In the genomic region with DNA sequence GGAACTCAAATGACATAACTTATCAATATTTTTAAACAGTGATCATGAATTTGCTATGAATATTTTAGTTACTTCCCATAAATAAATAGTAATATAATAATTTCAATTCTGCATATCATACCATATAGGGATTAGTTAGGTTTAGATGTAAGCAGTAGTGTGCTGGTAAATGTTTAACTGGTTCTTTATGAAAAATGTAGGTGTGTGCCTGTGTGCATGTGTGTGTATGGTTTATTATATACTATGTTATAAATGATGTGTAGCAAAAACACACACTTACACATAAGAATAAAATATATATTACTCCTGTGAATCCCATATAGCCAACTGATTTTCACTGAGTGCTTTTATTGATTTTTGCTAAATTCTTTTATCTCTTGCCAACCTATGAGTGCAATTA, we compare ENCODE assay signal across 25 cellular contexts. TPM values are rescaled to one million over a fixed set of nuclear protein-coding genes. Genes with fewer than 3 reads are reported as not detected.
A peak's percentile ranks its signal among the peaks of the same experiment; 100 is the strongest.
DNase-seq lines count a peak whose midpoint lies in the region; ATAC-seq, FAIRE-seq and TF ChIP-seq lines count a peak whose summit lies in the region.
"Had no signal": no experiment of that assay in that cellular context is flagged by ENCODE, and none has a peak within 500 bp of the region (broad histone marks: within the 10 kb centered on the region; RNA-seq: fewer than 3 reads in every experiment).

No MANE protein-coding gene starts in this region.

- H3K27me3 ChIP-seq in gastrocnemius medialis: no peaks in the 10 kb centered on the region
- no peaks in the 10 kb centered on the region for H3K27me3 ChIP-seq in PC-9 (ENCODE audit: insufficient read depth, low read depth)
- H3K27me3 ChIP-seq in WERI-Rb-1 (ENCODE audit: insufficient read depth, low read depth, severe bottlenecking): peaks cover 20% of the 10 kb centered on the region
- H3K27me3 ChIP-seq: BE2C, BLaER1 had no signal

- intact Hi-C loops in mucosa of descending colon (cut with DNase I, micrococcal nuclease) (no loop called here), gastrocnemius medialis (cut with DNase I; ENCODE audit: low total_unique reads) (no loop called here), PC-9 (cut with micrococcal nuclease; ENCODE audit: unreplicated experiment) (no loop called here)

- H3K4me1 ChIP-seq in mucosa of descending colon (ENCODE audit: low read depth): peaks cover 28% of the 10 kb centered on the region
- H3K4me1 ChIP-seq in gastrocnemius medialis: peaks cover 0 to 3% of the 10 kb centered on the region in 2 donors
- peaks cover 28% of the 10 kb centered on the region for H3K4me1 ChIP-seq in PC-9 (replicated peaks; ENCODE audit: insufficient read depth)
- H3K4me1 ChIP-seq: BE2C, BLaER1 had no signal

- H3K36me3 ChIP-seq in mucosa of descending colon (ENCODE audit: low read depth): no peaks in the 10 kb centered on the region
- no peaks in the 10 kb centered on the region for H3K36me3 ChIP-seq in gastrocnemius medialis
- H3K36me3 ChIP-seq in PC-9 (ENCODE audit: low read depth): no peaks in the 10 kb centered on the region
- no peaks in the 10 kb centered on the region for H3K36me3 ChIP-seq in WERI-Rb-1
- H3K36me3 ChIP-seq: BE2C, BLaER1 had no signal

- H3F3A ChIP-seq in PC-9 (ENCODE audit: insufficient read depth, low read depth): peaks cover 21% of the 10 kb centered on the region

- no peak for TF ChIP-seq POLR2A in gastrocnemius medialis (IDR thresholded peaks at IDR 0.05)

- H3K4me2 ChIP-seq in PC-9: no peak overlapping the region
- H3K4me2 ChIP-seq: BLaER1 had no signal

- H2AFZ ChIP-seq in PC-9: no peak overlapping the region

- POLR2A ChIA-PET in PC-9 (lab: Charles Lee; ENCODE audit: unreplicated experiment): no interaction called here

- FAIRE-seq in frontal cortex (lab: Jason Lieb, UNC): peak; percentile 26
- FAIRE-seq: GM12891, GM19239 had no signal

- no peak overlapping the region for H3K27ac ChIP-seq in gastrocnemius medialis
- no peak overlapping the region for H3K27ac ChIP-seq in PC-9
- no peak overlapping the region for H3K27ac ChIP-seq in WERI-Rb-1
- H3K27ac ChIP-seq: BLaER1 had no signal

- no peak overlapping the region for H3K4me3 ChIP-seq in mucosa of descending colon
- no peak overlapping the region for H3K4me3 ChIP-seq in gastrocnemius medialis
- H3K4me3 ChIP-seq in PC-9: no peak overlapping the region
- H3K4me3 ChIP-seq in WERI-Rb-1 (ENCODE audit: low read depth, low read length): no peak overlapping the region
- H3K4me3 ChIP-seq: BLaER1 had no signal

- BruUV-seq in PC-9 (replicated peaks; lab: Mats Ljungman, UMichigan): no TSS peak

- peak; percentile 16 for DNase-seq in HT-29 (ENCODE audit: low spot score)
- DNase-seq in frontal cortex (ENCODE audit: low spot score in 2 of 2): no peak
- DNase-seq in mucosa of descending colon: no peak
- DNase-seq in NCI-H524 treated with DMSO at 0.1 percent for 48 hours (lab: John Stamatoyannopoulos, UW): no peak
- DNase-seq in gastrocnemius medialis: no peak
- DNase-seq in PC-9: no peak
- no peak for DNase-seq in WERI-Rb-1
- DNase-seq: 8988T; ACHN; BE2C; C1 segment of cervical spinal cord; CD4-positive, alpha-beta memory T cell; CD4-positive, CD25-positive, alpha-beta regulatory T cell; CD8-positive, alpha-beta memory T cell; COR-L47; DMS 273 treated with DMSO at 0.1 percent for 48 hours; DMS153; DMS53; DMS79; DND-41; EL; GF-D8 had no signal

- no peaks in the 10 kb centered on the region; the same call in 1 of the 2 replicates for H3K9me2 ChIP-seq in PC-9 (ENCODE audit: insufficient read depth)

- in situ Hi-C loops in gastrocnemius medialis (cut with MboI; ENCODE audit: low sequenced_read_pairs in 4 of 4): no loop called here

- CTCF ChIA-PET in PC-9 (lab: Charles Lee): no interaction called here

- H3K9me3 ChIP-seq in mucosa of descending colon: no peaks in the 10 kb centered on the region
- H3K9me3 ChIP-seq in gastrocnemius medialis: no peaks in the 10 kb centered on the region
- H3K9me3 ChIP-seq in PC-9 (ENCODE audit: insufficient read depth, low read depth): no peaks in the 10 kb centered on the region; the same call in 1 of the 2 replicates
- no peaks in the 10 kb centered on the region for H3K9me3 ChIP-seq in WERI-Rb-1 (ENCODE audit: severe bottlenecking)
- H3K9me3 ChIP-seq: BE2C, BLaER1 had no signal

- no peaks in the 10 kb centered on the region for H3K79me2 ChIP-seq in PC-9 (ENCODE audit: low read depth)

- H4K20me1 ChIP-seq in PC-9 (ENCODE audit: insufficient read depth): no peaks in the 10 kb centered on the region
- H4K20me1 ChIP-seq: BLaER1 had no signal

- no peak for TF ChIP-seq CTCF in mucosa of descending colon (IDR thresholded peaks at IDR 0.05)
- no peak for TF ChIP-seq CTCF in gastrocnemius medialis (IDR thresholded peaks at IDR 0.05 in 4 of 5, conservative IDR thresholded peaks at IDR 0.05 in 1 of 5)
- no peak for TF ChIP-seq CTCF in PC-9 (conservative IDR thresholded peaks at IDR 0.05)
- no peak for TF ChIP-seq CTCF in WERI-Rb-1 (IDR thresholded peaks at IDR 0.05; ENCODE audit: low read depth, low read length)

- ATAC-seq in mucosa of descending colon (peak; percentile 51), gastrocnemius medialis (no peak)

RNA-seq across cellular contexts. Expression of gene BHLHE41, which starts 14.0 kb away (rescaled TPM):
- total RNA-seq in HT-29 (2014; rRNA removed; shearing (Covaris generic)): 79.8 and 82.7 TPM in 2 replicates
- total RNA-seq in frontal cortex: 0.41 TPM
- total RNA-seq in mucosa of descending colon: 10 to 100 TPM; 41.0 to 91.9 (median 43.0) TPM
- 10 to 100 TPM in 2 of 4 donors, 1 to 10 TPM in 2; 6.4 to 12.1 (median 9.5) TPM for total RNA-seq in gastrocnemius medialis
- 30.0 and 57.1 TPM in 2 replicates for total RNA-seq in PC-9 (2021)
- total RNA-seq: CD4-positive, CD25-positive, alpha-beta regulatory T cell; CD8-positive, alpha-beta memory T cell had no signal

RNA-seq across cellular contexts. Expression of gene SSPN, which starts 56.5 kb away (rescaled TPM):
- total RNA-seq in HT-29 (2014; rRNA removed; shearing (Covaris generic)): 3.2 and 10.6 TPM in 2 replicates
- total RNA-seq in frontal cortex (4.1 TPM), mucosa of descending colon (10 to 100 TPM; 12.8 to 42.7 (median 19.0) TPM), gastrocnemius medialis (10 to 100 TPM; 23.0 to 65.7 (median 32.4) TPM), PC-9 (2021) (10.4 and 14.0 TPM in 2 replicates)
- total RNA-seq: CD4-positive, alpha-beta memory T cell; CD4-positive, CD25-positive, alpha-beta regulatory T cell; CD8-positive, alpha-beta memory T cell had no signal
